Comparison of ENCODE assay signal across 8 cellular contexts in the genomic region with DNA sequence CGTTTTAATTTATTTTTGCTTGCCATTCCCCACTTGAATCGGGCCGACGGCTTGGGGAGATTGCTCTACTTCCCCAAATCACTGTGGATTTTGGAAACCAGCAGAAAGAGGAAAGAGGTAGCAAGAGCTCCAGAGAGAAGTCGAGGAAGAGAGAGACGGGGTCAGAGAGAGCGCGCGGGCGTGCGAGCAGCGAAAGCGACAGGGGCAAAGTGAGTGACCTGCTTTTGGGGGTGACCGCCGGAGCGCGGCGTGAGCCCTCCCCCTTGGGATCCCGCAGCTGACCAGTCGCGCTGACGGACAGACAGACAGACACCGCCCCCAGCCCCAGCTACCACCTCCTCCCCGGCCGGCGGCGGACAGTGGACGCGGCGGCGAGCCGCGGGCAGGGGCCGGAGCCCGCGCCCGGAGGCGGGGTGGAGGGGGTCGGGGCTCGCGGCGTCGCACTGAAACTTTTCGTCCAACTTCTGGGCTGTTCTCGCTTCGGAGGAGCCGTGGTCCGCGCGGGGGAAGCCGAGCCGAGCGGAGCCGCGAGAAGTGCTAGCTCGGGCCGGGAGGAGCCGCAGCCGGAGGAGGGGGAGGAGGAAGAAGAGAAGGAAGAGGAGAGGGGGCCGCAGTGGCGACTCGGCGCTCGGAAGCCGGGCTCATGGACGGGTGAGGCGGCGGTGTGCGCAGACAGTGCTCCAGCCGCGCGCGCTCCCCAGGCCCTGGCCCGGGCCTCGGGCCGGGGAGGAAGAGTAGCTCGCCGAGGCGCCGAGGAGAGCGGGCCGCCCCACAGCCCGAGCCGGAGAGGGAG. TPM values are rescaled to one million over a fixed set of nuclear protein-coding genes. Genes with fewer than 3 reads are reported as not detected.
DNase-seq lines count a peak whose midpoint lies in the region; ATAC-seq and TF ChIP-seq lines count a peak whose summit lies in the region.

No MANE protein-coding gene starts in this region.

- peak overlapping the region in 5 of 8 donors; percentile 61 to 87 (median 81) for H3K27ac Mint-ChIP-seq in CD8-positive, alpha-beta memory T cell

- H2AFZ ChIP-seq in parathyroid adenoma: peak overlapping the region; percentile 98

- peak; percentile 6 for ATAC-seq in HG02798 (IDR thresholded peaks at IDR 0.05; ENCODE audit: poor library complexity, unreplicated experiment)
- ATAC-seq in heart right ventricle: peak; percentile 15 to 43 (median 33)
- no peak for ATAC-seq in GM18511 (IDR thresholded peaks at IDR 0.05; ENCODE audit: unreplicated experiment)

- intact Hi-C loops in heart right ventricle (cut with DNase I): loop anchor here in 8 of 10 donors (2.0 to 10.0 kb wide), 10 partner anchors 53 to 454 kb away; a partner anchor contains a TSS

- DNase-seq in CD8-positive, alpha-beta memory T cell: peak in 1 of 5 donors; percentile 7
- DNase-seq in RWPE1 (ENCODE audit: low spot score) (peak; percentile 44), amniotic stem cell (lab: John Stamatoyannopoulos, UW) (peak; percentile 17), heart right ventricle (peak; percentile 79 to 82), NCI-H187 treated with DMSO at 0.1 percent for 48 hours (lab: John Stamatoyannopoulos, UW) (no peak)

- H3K27me3 ChIP-seq in CD8-positive, alpha-beta memory T cell (ENCODE audit: insufficient read depth, low read length, poor library complexity, severe bottlenecking): peaks cover 25% of the 10 kb centered on the region
- no peaks in the 10 kb centered on the region for H3K27me3 ChIP-seq in heart right ventricle
- no peaks in the 10 kb centered on the region for H3K27me3 ChIP-seq in parathyroid adenoma (ENCODE audit: control insufficient read depth, insufficient read depth, low read length)

- H3K27ac ChIP-seq in CD8-positive, alpha-beta memory T cell (ENCODE audit: low read depth, low read length): peak overlapping the region; percentile 92
- H3K27ac ChIP-seq in RWPE1 (peak overlapping the region; percentile 93), heart right ventricle (peak overlapping the region; percentile 86 to 99 (median 95)), parathyroid adenoma (peak overlapping the region; percentile 99)

- POLR2A ChIA-PET in CD8-positive, alpha-beta memory T cell (lab: Charles Lee): interaction anchor here (0.8 to 2.5 kb wide), 3 partner anchors 46 to 477 kb away, joined by 4 to 11 read pairs (median 6); a partner anchor contains a TSS
- POLR2A ChIA-PET in RWPE1 (lab: Yijun Ruan, JAX; ENCODE audit: low non-redundant PET): interaction anchor here (0.5 to 1.7 kb wide), 13 partner anchors 39 to 316 kb away, joined by 3 to 7 read pairs (median 3); no protein-coding TSS in a partner anchor

- peaks cover 35% of the 10 kb centered on the region for H3K79me2 ChIP-seq in parathyroid adenoma

- 1% methylated on average over 69 to 83 of the region's 84 CpGs for whole genome bisulfite sequencing in heart right ventricle, 2 donors

- peak overlapping the region; percentile 85 for H3K4me2 ChIP-seq in parathyroid adenoma (ENCODE audit: low read length)

- H3K36me3 Mint-ChIP-seq in CD8-positive, alpha-beta memory T cell: peaks cover 0 to 2% (median 0%) of the 10 kb centered on the region in 3 donors

- peaks cover 14 to 32% (median 15%) of the 10 kb centered on the region in 3 donors for H3K4me1 Mint-ChIP-seq in CD8-positive, alpha-beta memory T cell

- H3K4me3 ChIP-seq in CD8-positive, alpha-beta memory T cell (ENCODE audit: low read length): peak overlapping the region; percentile 71
- H3K4me3 ChIP-seq in heart right ventricle (peak overlapping the region; percentile 85 to 98 (median 94)), parathyroid adenoma (ENCODE audit: low read depth, low read length) (peak overlapping the region; percentile 99)

- peak overlapping the region; percentile 97 for H3K9ac ChIP-seq in parathyroid adenoma

- H3K9me3 Mint-ChIP-seq in CD8-positive, alpha-beta memory T cell: no peaks in the 10 kb centered on the region

- no peaks in the 10 kb centered on the region for H3K36me3 ChIP-seq in CD8-positive, alpha-beta memory T cell (ENCODE audit: insufficient read depth, low read length)
- peaks cover 0 to 14% (median 0%) of the 10 kb centered on the region in 9 donors for H3K36me3 ChIP-seq in heart right ventricle
- no peaks in the 10 kb centered on the region for H3K36me3 ChIP-seq in parathyroid adenoma (ENCODE audit: control insufficient read depth, insufficient read depth, low read length)

- H3K4me1 ChIP-seq in CD8-positive, alpha-beta memory T cell (ENCODE audit: insufficient read depth, low read length): peaks cover 9% of the 10 kb centered on the region
- H3K4me1 ChIP-seq in heart right ventricle: peaks cover 10 to 54% (median 46%) of the 10 kb centered on the region in 9 donors
- H3K4me1 ChIP-seq in parathyroid adenoma: peaks cover 31% of the 10 kb centered on the region

- peak overlapping the region; percentile 83 to 95 (median 91) for H3K4me3 Mint-ChIP-seq in CD8-positive, alpha-beta memory T cell

- TF ChIP-seq CTCF in RWPE1 (conservative IDR thresholded peaks at IDR 0.05; ENCODE audit: low read depth) (no peak), heart right ventricle (IDR thresholded peaks at IDR 0.05) (peak in 1 of 9 donors; percentile 5), parathyroid adenoma (IDR thresholded peaks at IDR 0.05) (no peak)

- peaks cover 17 to 31% of the 10 kb centered on the region in 2 donors for H3K27me3 Mint-ChIP-seq in CD8-positive, alpha-beta memory T cell

- CTCF ChIA-PET in CD8-positive, alpha-beta memory T cell (lab: Charles Lee): interaction anchor here (1.0 to 4.5 kb wide), 15 partner anchors 9 to 332 kb away, joined by 3 to 72 read pairs (median 7); no protein-coding TSS in a partner anchor
- CTCF ChIA-PET in RWPE1 (lab: Yijun Ruan, JAX): interaction anchor here (0.6 to 4.0 kb wide), 17 partner anchors 27 to 870 kb away, joined by 3 to 37 read pairs (median 6); a partner anchor contains a TSS

- no peaks in the 10 kb centered on the region for H3K9me3 ChIP-seq in CD8-positive, alpha-beta memory T cell (ENCODE audit: low read length)
- H3K9me3 ChIP-seq in heart right ventricle: no peaks in the 10 kb centered on the region
- no peaks in the 10 kb centered on the region for H3K9me3 ChIP-seq in parathyroid adenoma (ENCODE audit: control insufficient read depth, low read length)

RNA-seq across cellular contexts. Expression of a gene that starts 0.6 kb away (rescaled TPM):
- total RNA-seq in CD8-positive, alpha-beta memory T cell: 10 to 100 TPM; 16.4 to 17.5 TPM
- not detected for polyA plus RNA-seq in CD8-positive, alpha-beta memory T cell
- total RNA-seq in heart right ventricle: 100 to 1,000 TPM; 163 to 456 (median 216) TPM
- polyA plus RNA-seq in heart right ventricle: 100 to 1,000 TPM; 133 to 396 TPM

Comparison
In these comparisons a context has a peak if more than half of its experiments do, and no peak if none do; other contexts are left out.
1. RNA of a gene that starts 0.6 kb away (total RNA-seq): 163 to 456 TPM in heart right ventricle; 16.4 to 17.5 TPM in CD8-positive, alpha-beta memory T cell; every median in the first group is over 4 times any median in the second.
2. Peak in every context shown above with its lines, with median percentiles within 50 percentile points of each other: H3K27ac ChIP-seq and H3K4me3 ChIP-seq.